12 cellular contexts compared by ENCODE assay signal in genomic region chr20:33033381-33033780, GRCh38. TPM values are rescaled to one million over a fixed set of nuclear protein-coding genes. Genes with fewer than 3 reads are reported as not detected.
"Had no signal": no experiment of that assay in that cellular context is flagged by ENCODE, and none has a peak within 500 bp of the region (broad histone marks: within the 10 kb centered on the region; RNA-seq: fewer than 3 reads in every experiment).

No MANE protein-coding gene starts in this region.

- H3K4me1 ChIP-seq: HAP-1 had no signal

- H3K4me3 ChIP-seq: GM23248, GM23338, HAP-1 had no signal

- H3K27ac Mint-ChIP-seq: GM23338, H9, HFFc6 had no signal

- H3K4me2 ChIP-seq: GM23338 had no signal

- H3K4me1 Mint-ChIP-seq: GM23338, H9 had no signal

- H3K9me3 Mint-ChIP-seq: HFFc6 had no signal

- H3K27ac ChIP-seq: GM23248 had no signal

- H3K9ac ChIP-seq: GM23248 had no signal

- DNase-seq: GM23248, GOT3, H7, H9, HCEC 1CT, HFFc6 had no signal

- ATAC-seq: GM23338, HCT116 had no signal

- H3K4me3 Mint-ChIP-seq: GM23338, H9, HFFc6 had no signal

- H3K9me3 ChIP-seq: HAP-1 had no signal

- H2AFZ ChIP-seq: GM23248, GM23338 had no signal

- FAIRE-seq: H1, H54 had no signal

- H3K36me3 ChIP-seq: HAP-1 had no signal

RNA-seq across cellular contexts. Expression of gene BPIFB6, which starts 1.9 kb away (rescaled TPM):
- total RNA-seq: GM23248, GM23338, H1, H4, H7, H9, HFFc6 had no signal
- polyA plus RNA-seq: GM23248, GM23338, H1 had no signal

RNA-seq across cellular contexts. Expression of gene BPIFB3, which starts 20.3 kb away (rescaled TPM):
- total RNA-seq: GM23248, GM23338, H1, H4, H7, H9, HFFc6 had no signal
- polyA plus RNA-seq: GM23248, GM23338, H1 had no signal

RNA-seq across cellular contexts. Expression of gene BPIFB2, which starts 25.9 kb away (rescaled TPM):
- total RNA-seq: GM23248, GM23338, H1, H4, H7, H9, HFFc6 had no signal
- polyA plus RNA-seq: GM23248, GM23338, H1 had no signal

RNA-seq across cellular contexts. Expression of gene SUN5, which starts 29.1 kb away (rescaled TPM):
- total RNA-seq: GM23248, GM23338, H1, H4, H7, H9, HFFc6 had no signal
- polyA plus RNA-seq: GM23248, GM23338, H1 had no signal

RNA-seq across cellular contexts. Expression of gene BPIFB4, which starts 46.1 kb away (rescaled TPM):
- total RNA-seq: GM23248, GM23338, H1, H4, H7, H9, HFFc6 had no signal
- polyA plus RNA-seq: GM23248, GM23338, H1 had no signal
